Comparison of ENCODE assay signal across 8 cellular contexts in the genomic region with DNA sequence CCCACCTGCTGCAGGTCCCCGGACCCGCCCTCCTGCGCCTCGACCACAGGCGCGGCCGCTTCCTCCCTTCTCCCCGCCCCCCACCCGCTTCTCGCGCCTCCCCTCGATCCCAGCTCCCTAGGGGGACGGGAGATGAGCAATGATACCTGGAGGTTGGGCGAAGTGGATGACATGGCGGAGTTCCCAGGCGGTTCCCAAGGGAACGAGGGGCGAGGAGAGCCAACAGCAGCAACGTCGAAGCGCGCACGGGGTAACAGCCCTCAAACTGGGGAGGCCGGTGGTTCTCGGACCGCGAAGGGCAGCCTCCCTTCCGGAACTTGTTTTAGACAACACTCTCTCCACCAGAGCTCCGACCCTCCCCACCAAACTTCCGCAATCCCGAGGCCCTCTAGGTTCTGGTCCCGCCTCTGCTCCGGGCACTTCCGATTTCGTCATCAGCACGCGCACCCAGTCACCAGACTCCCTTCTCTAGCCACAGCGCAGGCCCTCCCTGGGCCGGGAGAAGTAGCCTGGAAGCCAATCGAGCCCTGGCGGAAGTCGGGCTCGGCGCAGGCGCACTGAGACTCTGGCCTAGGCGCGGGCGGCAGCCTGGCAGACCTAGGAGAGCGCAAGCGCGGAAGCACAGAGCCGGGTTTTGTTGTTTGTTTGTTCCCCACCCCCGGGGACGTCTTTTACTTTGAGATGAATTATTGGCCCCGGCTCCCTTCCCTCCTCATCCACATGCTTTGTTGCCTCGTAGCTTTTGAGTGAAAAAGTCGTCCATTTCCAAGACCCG. TPM values are rescaled to one million over a fixed set of nuclear protein-coding genes. Genes with fewer than 3 reads are reported as not detected.
DNase-seq lines count a peak whose midpoint lies in the region; ATAC-seq and TF ChIP-seq lines count a peak whose summit lies in the region.

A gene (minus strand): TSS at position 390 of the 775 bp plus-strand sequence. CDS start 217 bp downstream, at position 173.

- peaks cover 14% of the 10 kb centered on the region for H3K4me1 Mint-ChIP-seq in progenitor cell of endocrine pancreas (ENCODE audit: low read depth)

- intact Hi-C loops in left ventricle myocardium inferior (cut with micrococcal nuclease): no loop called here

- H3K27ac ChIP-seq in angular gyrus (ENCODE audit: low read depth, low read length) (peak within 1 kb of the TSS; percentile 97), left ventricle myocardium inferior (replicated peaks) (peak within 1 kb of the TSS; percentile 95)

- peaks cover 5% of the 10 kb centered on the region for H3K27me3 Mint-ChIP-seq in progenitor cell of endocrine pancreas

- peak; percentile 97 for ATAC-seq in GM18498 (IDR thresholded peaks at IDR 0.05; ENCODE audit: unreplicated experiment)
- peak; percentile 95 for ATAC-seq in HG02938 (IDR thresholded peaks at IDR 0.05; ENCODE audit: unreplicated experiment)

- no peaks in the 10 kb centered on the region for H3K27me3 ChIP-seq in left ventricle myocardium inferior (ENCODE audit: low read depth)

- H3K36me3 Mint-ChIP-seq in progenitor cell of endocrine pancreas (ENCODE audit: insufficient read depth): no peaks in the 10 kb centered on the region

- DNase-seq in NCI-H187 (lab: John Stamatoyannopoulos, UW) (peak; percentile 93 to 96), T-helper 2 cell (peak; percentile 99 to 100 (median 99)), left ventricle myocardium inferior (peak; percentile 100), progenitor cell of endocrine pancreas (ENCODE audit: low spot score, unreplicated experiment) (peak; percentile 99), ureter (ENCODE audit: low spot score) (peak; percentile 100)

- H3K27ac Mint-ChIP-seq in progenitor cell of endocrine pancreas: peak within 1 kb of the TSS; percentile 100

- H3K4me1 ChIP-seq in left ventricle myocardium inferior: peaks cover 58% of the 10 kb centered on the region

- TF ChIP-seq CTCF in left ventricle myocardium inferior (IDR thresholded peaks at IDR 0.05; ENCODE audit: borderline replicate concordance) (peak; percentile 15), progenitor cell of endocrine pancreas (IDR thresholded peaks at IDR 0.05; ENCODE audit: unreplicated experiment) (peak; percentile 35)

- no peaks in the 10 kb centered on the region for H3K9me3 ChIP-seq in left ventricle myocardium inferior (replicated peaks)

- peak within 1 kb of the TSS; percentile 87 for H3K4me3 ChIP-seq in left ventricle myocardium inferior

- peaks cover 17% of the 10 kb centered on the region for H3K36me3 ChIP-seq in left ventricle myocardium inferior

- H3K9me3 Mint-ChIP-seq in progenitor cell of endocrine pancreas (ENCODE audit: low read depth): no peaks in the 10 kb centered on the region

- peak within 1 kb of the TSS; percentile 100 for H3K4me3 Mint-ChIP-seq in progenitor cell of endocrine pancreas (ENCODE audit: low read depth)

RNA-seq across cellular contexts. Expression of the gene that starts here (rescaled TPM):
- total RNA-seq in left ventricle myocardium inferior (16.7 TPM), progenitor cell of endocrine pancreas (49.1 and 56.4 TPM in 2 replicates), ureter (85.8 TPM)

Comparison
In these comparisons a context has a peak if more than half of its experiments do, and no peak if none do; other contexts are left out.
1. Peak in every context shown above with its lines: DNase-seq, ATAC-seq, H3K4me3 ChIP-seq and H3K27ac ChIP-seq.